1 cellular context compared by ENCODE assay signal in genomic region chr2:59449264-59449663, GRCh38.
TF ChIP-seq lines count a peak whose summit lies in the region.

No MANE protein-coding gene starts in this region.

TF ChIP-seq in HepG2, 621 proteins besides CTCF, POLR2A, EP300 and RAD21 (continued from another document):
- TF ChIP-seq FOXP4 (CRISPR knock-in tag; IDR thresholded peaks at IDR 0.05) (no peak), ATF4 (CRISPR knock-in tag; IDR thresholded peaks at IDR 0.05) (no peak), ZNF530 (CRISPR knock-in tag; IDR thresholded peaks at IDR 0.05; ENCODE audit: low read depth) (no peak), RORA (CRISPR knock-in tag; IDR thresholded peaks at IDR 0.05) (no peak), ZNF567 (CRISPR knock-in tag; IDR thresholded peaks at IDR 0.05; ENCODE audit: borderline replicate concordance) (no peak), MTF2 (CRISPR knock-in tag; IDR thresholded peaks at IDR 0.05; ENCODE audit: borderline replicate concordance) (no peak), ZNF350 (CRISPR knock-in tag; IDR thresholded peaks at IDR 0.05; ENCODE audit: borderline replicate concordance, low read depth) (no peak), ZNF800 (CRISPR knock-in tag; IDR thresholded peaks at IDR 0.05) (no peak), MIER2 (CRISPR knock-in tag; IDR thresholded peaks at IDR 0.05) (no peak), RXRA (CRISPR knock-in tag; IDR thresholded peaks at IDR 0.05) (no peak), ZMAT5 (CRISPR knock-in tag; IDR thresholded peaks at IDR 0.05; ENCODE audit: borderline replicate concordance, low read depth) (no peak), GTF2F1 (IDR thresholded peaks at IDR 0.05; ENCODE audit: low read length) (no peak), XBP1 (CRISPR knock-in tag; IDR thresholded peaks at IDR 0.05) (no peak), HIVEP1 (CRISPR knock-in tag; IDR thresholded peaks at IDR 0.05) (no peak)
TF ChIP-seq in HepG2: peak in this region for 0.
